ENCODE assay signal across 9 cellular contexts in genomic region chr16:12271006-12271405, GRCh38.
A peak's percentile ranks its signal among the peaks of the same experiment; 100 is the strongest.
DNase-seq lines count a peak whose midpoint lies in the region; ATAC-seq and TF ChIP-seq lines count a peak whose summit lies in the region.
"Had no signal": no experiment of that assay in that cellular context is flagged by ENCODE, and none has a peak within 500 bp of the region (broad histone marks: within the 10 kb centered on the region; RNA-seq: fewer than 3 reads in every experiment).

No MANE protein-coding gene starts in this region.

- H3K27me3 ChIP-seq in left lung = no peaks in the 10 kb centered on the region
- H3K27me3 ChIP-seq in esophagus squamous epithelium = no peaks in the 10 kb centered on the region

- 86 to 88% methylated on average over 5 to 6 of the region's 6 CpGs for WGBS in esophagus squamous epithelium, 2 donors

- ATAC-seq in left lung (peak; percentile 41), GM21423 (IDR thresholded peaks at IDR 0.05; ENCODE audit: unreplicated experiment) (no peak), HG02884 (IDR thresholded peaks at IDR 0.05; ENCODE audit: unreplicated experiment) (no peak)

- H3K4me3 ChIP-seq in left lung (no peak overlapping the region), esophagus squamous epithelium (no peak overlapping the region)
- H3K4me3 ChIP-seq: lung had no signal

- H3K9me3 ChIP-seq in left lung (no peaks in the 10 kb centered on the region), esophagus squamous epithelium (no peaks in the 10 kb centered on the region)

- intact Hi-C loops in left lung (cut with DNase I) (no loop called here), esophagus squamous epithelium (cut with DNase I) (no loop called here)

- H3K36me3 ChIP-seq in left lung (no peaks in the 10 kb centered on the region), esophagus squamous epithelium (no peaks in the 10 kb centered on the region)

- TF ChIP-seq CTCF in left lung (IDR thresholded peaks at IDR 0.05) (no peak), esophagus squamous epithelium (IDR thresholded peaks at IDR 0.05) (peak in 3 of 6 experiments; percentile 25 to 36 (median 27))

- peak; percentile 22 for DNase-seq in COR-L47 (lab: John Stamatoyannopoulos, UW)
- DNase-seq in HuH-7 (ENCODE audit: low spot score) = peak; percentile 46
- DNase-seq in astrocyte of the hippocampus (ENCODE audit: low read depth, low spot score) = peak; percentile 33
- no peak for DNase-seq in left lung
- no peak for DNase-seq in stimulated activated CD4-positive, alpha-beta T cell treated with anti-CD3 and anti-CD28 coated beads, Interleukin-12 subunit alpha, Interleukin-12 subunit beta, amount 100 ng/mL, for 4 hours
- no peak for DNase-seq in esophagus squamous epithelium (lab: John Stamatoyannopoulos, UW)

- H3K4me1 ChIP-seq in left lung = no peaks in the 10 kb centered on the region
- peaks cover 0 to 5% (median 0%) of the 10 kb centered on the region in 3 donors for H3K4me1 ChIP-seq in esophagus squamous epithelium

- no peak for TF ChIP-seq POLR2A in esophagus squamous epithelium (IDR thresholded peaks at IDR 0.05)

- H3K27ac ChIP-seq in left lung (no peak overlapping the region), esophagus squamous epithelium (no peak overlapping the region)

Comparison
In these comparisons a context has a peak if more than half of its experiments do, and no peak if none do; other contexts are left out.
1. DNase-seq: peak in COR-L47 (single experiment), HuH-7 (single experiment) and astrocyte of the hippocampus (single experiment); none in left lung (0 of 2), stimulated activated CD4-positive, alpha-beta T cell treated with anti-CD3 and anti-CD28 coated beads, Interleukin-12 subunit alpha, Interleukin-12 subunit beta, amount 100 ng/mL, for 4 hours (single experiment) and esophagus squamous epithelium (single experiment).